Comparison of ENCODE assay signal across 27 cellular contexts in the genomic region with DNA sequence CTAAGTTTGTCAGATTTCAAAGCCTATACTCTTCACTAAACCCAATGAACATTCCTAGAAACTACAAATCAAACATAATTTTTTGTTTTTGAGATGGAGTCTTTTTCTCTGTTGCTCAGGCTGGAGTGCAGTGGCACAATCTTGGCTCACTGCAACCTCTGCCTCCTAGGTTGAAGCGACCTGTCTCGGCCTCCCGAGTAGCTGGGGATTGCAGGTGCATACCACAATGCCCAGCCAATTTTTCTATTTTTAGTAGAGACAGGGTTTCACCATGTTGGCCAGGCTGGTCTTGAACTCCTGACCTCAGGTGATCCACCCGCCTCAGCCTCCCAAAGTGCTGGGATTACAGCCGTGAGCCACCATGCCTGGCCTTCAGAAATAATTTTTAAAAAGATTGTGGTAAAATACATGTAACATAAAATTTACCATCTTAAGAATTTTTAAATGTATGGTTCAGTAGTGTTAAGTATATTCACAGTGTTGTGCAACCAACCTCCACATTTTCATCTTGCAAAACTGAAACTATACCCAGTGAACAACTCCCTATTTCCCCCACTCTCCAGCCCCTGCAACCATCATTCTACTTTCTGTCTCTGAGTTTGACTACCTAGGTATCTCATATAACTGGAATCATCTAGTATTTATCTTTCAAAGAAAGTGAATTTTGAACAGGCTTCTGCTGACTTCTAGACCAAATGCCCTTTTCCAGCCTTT. TPM values are rescaled to one million over a fixed set of nuclear protein-coding genes. Genes with fewer than 3 reads are reported as not detected.
DNase-seq lines count a peak whose midpoint lies in the region; ATAC-seq and TF ChIP-seq lines count a peak whose summit lies in the region.
"Had no signal": no experiment of that assay in that cellular context is flagged by ENCODE, and none has a peak within 500 bp of the region (broad histone marks: within the 10 kb centered on the region; RNA-seq: fewer than 3 reads in every experiment).

No MANE protein-coding gene starts in this region.

- ATAC-seq in CD4-positive, alpha-beta T cell (ENCODE audit: poor library complexity) = no peak
- ATAC-seq in activated naive CD8-positive, alpha-beta T cell treated with anti-CD3 and anti-CD28 coated beads, Interleukin-2, amount 50 U/mL, for 24 hours = no peak
- no peak for ATAC-seq in HG02885 (IDR thresholded peaks at IDR 0.05; ENCODE audit: poor library complexity, unreplicated experiment)
- no peak for ATAC-seq in HG03442 (IDR thresholded peaks at IDR 0.05; ENCODE audit: unreplicated experiment)
- ATAC-seq: heart right ventricle had no signal

- no peaks in the 10 kb centered on the region for H3K27me3 ChIP-seq in CD4-positive, alpha-beta T cell (ENCODE audit: control insufficient read depth, insufficient read depth, low read length)
- H3K27me3 ChIP-seq: heart right ventricle, MG63, spleen, uterus had no signal

- no peak overlapping the region for H3K4me3 Mint-ChIP-seq in activated CD4-positive, alpha-beta T cell treated with anti-CD3 and anti-CD28 coated beads, Interleukin-2, amount 10 ng/mL, durations not matched to agents 24 days and 14 days
- no peak overlapping the region for H3K4me3 Mint-ChIP-seq in CD4-positive, alpha-beta T cell
- H3K4me3 Mint-ChIP-seq in activated naive CD8-positive, alpha-beta T cell treated with anti-CD3 and anti-CD28 coated beads, Interleukin-2, amount 50 U/mL, for 24 hours = no peak overlapping the region
- H3K4me3 Mint-ChIP-seq: brain, IgD-negative memory B cell, immature natural killer cell had no signal

- H3K4me3 ChIP-seq in NB4 (ENCODE audit: low read depth, low read length) = no peak overlapping the region
- H3K4me3 ChIP-seq: coronary artery, heart right ventricle, left ventricle myocardium inferior, MG63, spleen, uterus had no signal

- H3K4me1 Mint-ChIP-seq in activated CD4-positive, alpha-beta T cell treated with anti-CD3 and anti-CD28 coated beads, Interleukin-2, amount 10 ng/mL, durations not matched to agents 24 days and 14 days = peaks cover 36% of the 10 kb centered on the region
- H3K4me1 Mint-ChIP-seq in CD4-positive, alpha-beta T cell (ENCODE audit: low read depth) = peaks cover 9% of the 10 kb centered on the region
- H3K4me1 Mint-ChIP-seq in activated naive CD8-positive, alpha-beta T cell treated with anti-CD3 and anti-CD28 coated beads, Interleukin-2, amount 50 U/mL, for 24 hours = peaks cover 50% of the 10 kb centered on the region
- H3K4me1 Mint-ChIP-seq: immature natural killer cell had no signal

- no peak for DNase-seq in activated CD4-positive, alpha-beta T cell treated with anti-CD3 and anti-CD28 coated beads, Interleukin-2, amount 10 ng/mL, durations not matched to agents 24 days and 14 days
- no peak for DNase-seq in activated CD4-positive, alpha-beta T cell treated with anti-CD3 and anti-CD28 coated beads, Interleukin-2, amount 50 U/mL, for 1 hour
- DNase-seq in CD4-positive, alpha-beta T cell = no peak
- DNase-seq in NB4 (ENCODE audit: low read depth) = peak; percentile 42
- no peak for DNase-seq in activated naive CD8-positive, alpha-beta T cell treated with anti-CD3 and anti-CD28 coated beads, Interleukin-2, amount 50 U/mL, for 24 hours
- no peak for DNase-seq in NCI-H1436 (lab: John Stamatoyannopoulos, UW)
- DNase-seq: activated CD4-positive, alpha-beta T cell treated with anti-CD3 and anti-CD28 coated beads, Interleukin-2, amount 50 U/mL, for 48 hours; activated gamma-delta T cell treated with Interleukin-2 at 50 U/mL for 16 hours; DMS 273 treated with DMSO at 0.1 percent for 48 hours; GF-D8; heart right ventricle; immature natural killer cell; left ventricle myocardium inferior; MG63; NCI-H187 treated with DMSO at 0.1 percent for 48 hours; NCI-H446 treated with DMSO at 0.1 percent for 48 hours; spleen; stimulated activated CD4-positive, alpha-beta T cell treated with anti-CD3 and anti-CD28 coated beads, Interleukin-4, amount 100 ng/mL, for 4 hours; substantia nigra; uterus had no signal

- TF ChIP-seq POLR2A in NB4 (IDR thresholded peaks at IDR 0.05; ENCODE audit: extremely low read depth, insufficient read length) = no peak

- no peak overlapping the region for H3K27ac ChIP-seq in CD4-positive, alpha-beta T cell (ENCODE audit: low read depth, low read length)
- H3K27ac ChIP-seq: C4-2B, coronary artery, heart right ventricle, left ventricle myocardium inferior, spleen, uterus had no signal

- H3K27ac Mint-ChIP-seq in activated CD4-positive, alpha-beta T cell treated with anti-CD3 and anti-CD28 coated beads, Interleukin-2, amount 10 ng/mL, durations not matched to agents 24 days and 14 days = peak overlapping the region; percentile 63
- peak overlapping the region; percentile 47 for H3K27ac Mint-ChIP-seq in CD4-positive, alpha-beta T cell
- H3K27ac Mint-ChIP-seq in activated naive CD8-positive, alpha-beta T cell treated with anti-CD3 and anti-CD28 coated beads, Interleukin-2, amount 50 U/mL, for 24 hours = peak overlapping the region; percentile 38

- CTCF ChIA-PET in CD4-positive, alpha-beta T cell (lab: Charles Lee) = no interaction called here

- no peaks in the 10 kb centered on the region for H3K9me3 Mint-ChIP-seq in activated CD4-positive, alpha-beta T cell treated with anti-CD3 and anti-CD28 coated beads, Interleukin-2, amount 10 ng/mL, durations not matched to agents 24 days and 14 days
- no peaks in the 10 kb centered on the region for H3K9me3 Mint-ChIP-seq in CD4-positive, alpha-beta T cell
- no peaks in the 10 kb centered on the region for H3K9me3 Mint-ChIP-seq in activated naive CD8-positive, alpha-beta T cell treated with anti-CD3 and anti-CD28 coated beads, Interleukin-2, amount 50 U/mL, for 24 hours
- H3K9me3 Mint-ChIP-seq: brain, IgD-negative memory B cell, immature natural killer cell had no signal

- intact Hi-C loops in activated CD4-positive, alpha-beta T cell treated with anti-CD3 and anti-CD28 coated beads, Interleukin-2, amount 10 ng/mL, durations not matched to agents 24 days and 14 days (cut with micrococcal nuclease) = no loop called here
- intact Hi-C loops in CD4-positive, alpha-beta T cell (cut with DNase I, micrococcal nuclease) = no loop called here

- H3K9me3 ChIP-seq in CD4-positive, alpha-beta T cell (ENCODE audit: control insufficient read depth, low read length) = no peaks in the 10 kb centered on the region
- H3K9me3 ChIP-seq: heart right ventricle, left ventricle myocardium inferior, MG63, spleen, uterus had no signal

- no peak for TF ChIP-seq CTCF in CD4-positive, alpha-beta T cell (IDR thresholded peaks at IDR 0.05)
- no peak for TF ChIP-seq CTCF in NB4 (IDR thresholded peaks at IDR 0.05; ENCODE audit: low read depth, low read length)

- POLR2A ChIA-PET in CD4-positive, alpha-beta T cell (lab: Charles Lee) = interaction anchor here (0.7 kb wide), 1 partner anchor 425 kb away, joined by 4 read pairs; no protein-coding TSS in a partner anchor

- H3K27me3 Mint-ChIP-seq in activated CD4-positive, alpha-beta T cell treated with anti-CD3 and anti-CD28 coated beads, Interleukin-2, amount 10 ng/mL, durations not matched to agents 24 days and 14 days = no peaks in the 10 kb centered on the region
- no peaks in the 10 kb centered on the region for H3K27me3 Mint-ChIP-seq in CD4-positive, alpha-beta T cell
- no peaks in the 10 kb centered on the region for H3K27me3 Mint-ChIP-seq in activated naive CD8-positive, alpha-beta T cell treated with anti-CD3 and anti-CD28 coated beads, Interleukin-2, amount 50 U/mL, for 24 hours
- H3K27me3 Mint-ChIP-seq: brain, IgD-negative memory B cell had no signal

- H3K36me3 Mint-ChIP-seq in activated CD4-positive, alpha-beta T cell treated with anti-CD3 and anti-CD28 coated beads, Interleukin-2, amount 10 ng/mL, durations not matched to agents 24 days and 14 days (ENCODE audit: low read depth) = peaks cover 66% of the 10 kb centered on the region
- H3K36me3 Mint-ChIP-seq in CD4-positive, alpha-beta T cell (ENCODE audit: low read depth) = peaks cover 84% of the 10 kb centered on the region
- peaks cover 64% of the 10 kb centered on the region for H3K36me3 Mint-ChIP-seq in activated naive CD8-positive, alpha-beta T cell treated with anti-CD3 and anti-CD28 coated beads, Interleukin-2, amount 50 U/mL, for 24 hours (ENCODE audit: low read depth)

RNA-seq across cellular contexts. Expression of a gene that starts 2.7 kb away (rescaled TPM):
- not detected in 2 replicates for total RNA-seq in activated CD4-positive, alpha-beta T cell treated with anti-CD3 and anti-CD28 coated beads, Interleukin-2, amount 10 ng/mL, durations not matched to agents 24 days and 14 days
- not detected for total RNA-seq in CD4-positive, alpha-beta T cell
- total RNA-seq: left ventricle myocardium inferior, RPMI7951, spleen, uterus had no signal

RNA-seq across cellular contexts. Expression of a gene that starts 11.9 kb away (rescaled TPM):
- total RNA-seq in activated CD4-positive, alpha-beta T cell treated with anti-CD3 and anti-CD28 coated beads, Interleukin-2, amount 10 ng/mL, durations not matched to agents 24 days and 14 days = 277 and 281 TPM in 2 replicates
- 100 to 1,000 TPM; 224 to 234 TPM for total RNA-seq in CD4-positive, alpha-beta T cell

RNA-seq across cellular contexts. Expression of a gene that starts 16.9 kb away (rescaled TPM):
- 633 and 635 TPM in 2 replicates for total RNA-seq in activated CD4-positive, alpha-beta T cell treated with anti-CD3 and anti-CD28 coated beads, Interleukin-2, amount 10 ng/mL, durations not matched to agents 24 days and 14 days
- total RNA-seq in CD4-positive, alpha-beta T cell = 100 to 1,000 TPM; 345 to 357 TPM

RNA-seq across cellular contexts. Expression of a gene that starts 54.0 kb away (rescaled TPM):
- total RNA-seq in activated CD4-positive, alpha-beta T cell treated with anti-CD3 and anti-CD28 coated beads, Interleukin-2, amount 10 ng/mL, durations not matched to agents 24 days and 14 days = 0.02 TPM in 1 of 2 replicates, not detected in the other
- under 1 TPM; 0.03 to 0.08 TPM for total RNA-seq in CD4-positive, alpha-beta T cell
- total RNA-seq: RPMI7951 had no signal
